In genomic region chr12:42496886-42497285, GRCh38 we compare ENCODE assay signal across 17 cellular contexts.
DNase-seq lines count a peak whose midpoint lies in the region; ATAC-seq and TF ChIP-seq lines count a peak whose summit lies in the region.
"Had no signal": no experiment of that assay in that cellular context is flagged by ENCODE, and none has a peak within 500 bp of the region (broad histone marks: within the 10 kb centered on the region; RNA-seq: fewer than 3 reads in every experiment).

No MANE protein-coding gene starts in this region.

- H3K27me3 ChIP-seq in cardiac muscle cell = no peaks in the 10 kb centered on the region
- no peaks in the 10 kb centered on the region for H3K27me3 ChIP-seq in heart left ventricle
- H3K27me3 ChIP-seq: BLaER1 treated with 17β-estradiol and CSF1 and Interleukin-3, amounts not matched to agents 10 nM and 100 nM had no signal

- H3K36me3 ChIP-seq in cardiac muscle cell (peaks cover 5% of the 10 kb centered on the region), heart left ventricle (peaks cover 0 to 8% (median 0%) of the 10 kb centered on the region in 9 donors)
- H3K36me3 ChIP-seq: BLaER1 treated with 17β-estradiol and CSF1 and Interleukin-3, amounts not matched to agents 10 nM and 100 nM had no signal

- ATAC-seq in heart left ventricle (no peak), GM21515 (IDR thresholded peaks at IDR 0.05; ENCODE audit: unreplicated experiment) (no peak)
- ATAC-seq: CD8-positive, alpha-beta T cell; GM23338 had no signal

- intact Hi-C loops in heart left ventricle (cut with DNase I) = loop anchor here in 1 of 10 donors (10.0 kb wide), 1 partner anchor 48 kb away; no protein-coding TSS in a partner anchor
- intact Hi-C loops in posterior cingulate gyrus (cut with DNase I) = no loop called here

- WGBS in heart left ventricle, 4 donors = 92 to 98% (median 94%) methylated on average over 4 of the region's 4 CpGs

- H3K27ac ChIP-seq in cardiac muscle cell (peak overlapping the region; percentile 56), heart left ventricle (no peak overlapping the region)
- H3K27ac ChIP-seq: BLaER1 treated with 17β-estradiol and CSF1 and Interleukin-3, amounts not matched to agents 10 nM and 100 nM; HL-60 had no signal

- no peak for TF ChIP-seq CTCF in cardiac muscle cell (IDR thresholded peaks at IDR 0.05; ENCODE audit: low read depth, low read length)
- TF ChIP-seq CTCF in heart left ventricle (IDR thresholded peaks at IDR 0.05) = no peak

- no peaks in the 10 kb centered on the region for H3K9me3 ChIP-seq in cardiac muscle cell (ENCODE audit: low read depth)
- H3K9me3 ChIP-seq in heart left ventricle = no peaks in the 10 kb centered on the region
- H3K9me3 ChIP-seq: BLaER1 treated with 17β-estradiol and CSF1 and Interleukin-3, amounts not matched to agents 10 nM and 100 nM had no signal

- no peak overlapping the region for H3K4me3 ChIP-seq in cardiac muscle cell
- no peak overlapping the region for H3K4me3 ChIP-seq in heart left ventricle
- H3K4me3 ChIP-seq: BLaER1 treated with 17β-estradiol and CSF1 and Interleukin-3, amounts not matched to agents 10 nM and 100 nM; GM23338 had no signal

- DNase-seq in cardiac muscle cell (ENCODE audit: low read depth in 1 of 2, low spot score in 1 of 2) (no peak), heart left ventricle (no peak), kidney tubule cell (ENCODE audit: low spot score) (peak; percentile 52), renal cortical epithelial cell (ENCODE audit: low read depth) (peak; percentile 54), posterior cingulate gyrus (no peak), AG08395 (ENCODE audit: low spot score) (no peak)
- DNase-seq: 8988T; Calu3; CD8-positive, alpha-beta T cell; DMS79 treated with DMSO at 0.1 percent for 48 hours; GF-D8; HCEC 1CT; HFFc6 had no signal

- peaks cover 23% of the 10 kb centered on the region for H3K4me1 ChIP-seq in cardiac muscle cell (ENCODE audit: low read depth)
- peaks cover 0 to 14% (median 0%) of the 10 kb centered on the region in 12 donors for H3K4me1 ChIP-seq in heart left ventricle
- H3K4me1 ChIP-seq: BLaER1 treated with 17β-estradiol and CSF1 and Interleukin-3, amounts not matched to agents 10 nM and 100 nM had no signal

- no peak for TF ChIP-seq POLR2A in heart left ventricle (IDR thresholded peaks at IDR 0.05)

Comparison
In these comparisons a context has a peak if more than half of its experiments do, and no peak if none do; other contexts are left out.
1. DNase-seq: peak in kidney tubule cell (single experiment) and renal cortical epithelial cell (single experiment); none in cardiac muscle cell (0 of 2), heart left ventricle (0 of 5), posterior cingulate gyrus (0 of 10) and AG08395 (single experiment).